21 cellular contexts compared by ENCODE assay signal in genomic region chr15:40691737-40692136, GRCh38.
"Had no signal": no experiment of that assay in that cellular context is flagged by ENCODE, and none has a peak within 500 bp of the region (broad histone marks: within the 10 kb centered on the region; RNA-seq: fewer than 3 reads in every experiment).

No MANE protein-coding gene starts in this region.

- H2AFZ ChIP-seq: neural progenitor cell had no signal

- H3K4me3 Mint-ChIP-seq: activated CD4-positive, alpha-beta T cell treated with anti-CD3 and anti-CD28 coated beads, Interleukin-2, amount 10 ng/mL, durations not matched to agents 7 days and 5 days; activated T-helper 17 cell treated with anti-CD3 and anti-CD28 coated beads, Interleukin-2, amount 50 U/mL, for 72 hours; neural progenitor cell; T-helper 2 cell treated with Interferon-gamma antibody and Interleukin-4, amounts not matched to agents 5 μg/mL and 100 μg/mL, for 36 hours had no signal

- H3K9me3 ChIP-seq: body of pancreas, psoas muscle, sigmoid colon, stomach, thoracic aorta had no signal

- H3K36me3 ChIP-seq: neural progenitor cell, thoracic aorta had no signal

- H3K9ac ChIP-seq: neural progenitor cell had no signal

- H3K27ac ChIP-seq: body of pancreas, neural progenitor cell, psoas muscle, sigmoid colon, stomach, thoracic aorta had no signal

- H3K27me3 Mint-ChIP-seq: activated CD4-positive, alpha-beta T cell treated with anti-CD3 and anti-CD28 coated beads, Interleukin-2, amount 10 ng/mL, durations not matched to agents 7 days and 5 days; activated T-helper 17 cell treated with anti-CD3 and anti-CD28 coated beads, Interleukin-2, amount 50 U/mL, for 72 hours had no signal

- DNase-seq: activated CD4-positive, alpha-beta T cell treated with anti-CD3 and anti-CD28 coated beads, Interleukin-2, amount 10 ng/mL, durations not matched to agents 7 days and 5 days; activated CD4-positive, CD25-positive, alpha-beta regulatory T cell; activated naive CD4-positive, alpha-beta T cell treated with anti-CD3 and anti-CD28 coated beads, Interleukin-2, amount 50 U/mL, for 16 hours; amniotic stem cell; body of pancreas; central memory CD4-positive, alpha-beta T cell; cortex of kidney; effector CD4-positive, alpha-beta T cell; head of caudate nucleus; psoas muscle; sigmoid colon; stimulated activated CD4-positive, alpha-beta T cell treated with anti-CD3 and anti-CD28 coated beads, Interleukin-1b, Interleukin-23, amount 100 ng/mL, for 48 hours; stomach; SW 1271 had no signal

- H3K36me3 Mint-ChIP-seq: mesothelial cell of epicardium, neural progenitor cell had no signal

- H3K4me3 ChIP-seq: body of pancreas, neural progenitor cell, psoas muscle, sigmoid colon, stomach, thoracic aorta had no signal

- H3K9me3 Mint-ChIP-seq: activated CD4-positive, alpha-beta T cell treated with anti-CD3 and anti-CD28 coated beads, Interleukin-2, amount 10 ng/mL, durations not matched to agents 7 days and 5 days; activated T-helper 17 cell treated with anti-CD3 and anti-CD28 coated beads, Interleukin-2, amount 50 U/mL, for 72 hours; mesothelial cell of epicardium; neural progenitor cell; T-helper 2 cell treated with Interferon-gamma antibody and Interleukin-4, amounts not matched to agents 5 μg/mL and 100 μg/mL, for 36 hours had no signal

- H3K27ac Mint-ChIP-seq: activated CD4-positive, alpha-beta T cell treated with anti-CD3 and anti-CD28 coated beads, Interleukin-2, amount 10 ng/mL, durations not matched to agents 7 days and 5 days; activated T-helper 17 cell treated with anti-CD3 and anti-CD28 coated beads, Interleukin-2, amount 50 U/mL, for 72 hours; mesothelial cell of epicardium; neural progenitor cell had no signal

- H3K4me2 ChIP-seq: neural progenitor cell had no signal

- FAIRE-seq: endothelial cell of umbilical vein, frontal cortex had no signal

- H3K27me3 ChIP-seq: body of pancreas, neural progenitor cell, sigmoid colon, stomach had no signal
